Comparison of ENCODE assay signal across 16 cellular contexts in the genomic region with DNA sequence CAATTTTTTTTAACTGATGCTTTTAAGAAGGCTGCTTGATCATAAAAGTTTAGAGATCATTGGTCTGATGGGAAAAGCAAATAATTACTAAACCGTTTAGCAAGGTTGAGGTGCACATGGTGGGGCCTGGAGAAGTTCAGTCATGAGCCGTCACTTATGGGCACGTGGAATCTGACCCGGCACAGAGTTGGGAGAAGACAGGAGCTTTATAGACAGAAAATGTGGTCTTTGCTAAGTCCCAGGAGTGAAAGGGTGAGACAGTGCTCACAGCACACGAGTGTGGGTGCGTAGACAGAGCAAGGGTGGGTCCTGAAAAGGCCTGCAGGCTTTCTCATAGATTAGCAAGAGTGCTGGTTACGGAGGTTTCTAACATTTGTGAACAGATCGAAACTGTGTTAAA. TPM values are rescaled to one million over a fixed set of nuclear protein-coding genes. Genes with fewer than 3 reads are reported as not detected.
DNase-seq lines count a peak whose midpoint lies in the region; ATAC-seq and TF ChIP-seq lines count a peak whose summit lies in the region.
"Had no signal": no experiment of that assay in that cellular context is flagged by ENCODE, and none has a peak within 500 bp of the region (broad histone marks: within the 10 kb centered on the region; RNA-seq: fewer than 3 reads in every experiment).

No MANE protein-coding gene starts in this region.

- H3K4me1 ChIP-seq in mesenchymal stem cell (ENCODE audit: control insufficient read depth, insufficient read depth, low read depth, low read length) = peaks cover 8% of the 10 kb centered on the region
- H3K4me1 ChIP-seq in upper lobe of left lung = peaks cover 15 to 22% (median 16%) of the 10 kb centered on the region in 4 donors
- H3K4me1 ChIP-seq in spleen = peaks cover 13 to 24% (median 16%) of the 10 kb centered on the region in 6 donors
- H3K4me1 ChIP-seq: A549 had no signal

- intact Hi-C loops in spleen (cut with DNase I; ENCODE audit: low total_unique reads) = no loop called here

- DNase-seq in SK-N-MC (ENCODE audit: low read depth, low spot score) (no peak), mesenchymal stem cell (no peak), NCI-H1092 (lab: John Stamatoyannopoulos, UW) (no peak), upper lobe of left lung (no peak), spleen (no peak)
- DNase-seq in central memory CD8-positive, alpha-beta T cell (ENCODE audit: low spot score in 2 of 2) = no peak
- DNase-seq: AML-193; CD4-positive, CD25-positive, alpha-beta regulatory T cell; DMS53; GF-D8; HCEC 1CT; HFFc6 had no signal

- peaks cover 33% of the 10 kb centered on the region for H3K36me3 Mint-ChIP-seq in central memory CD8-positive, alpha-beta T cell (ENCODE audit: insufficient read depth)

- no peak overlapping the region for H2BK15ac ChIP-seq in mesenchymal stem cell (ENCODE audit: low read depth, poor library complexity, severe bottlenecking)

- TF ChIP-seq POLR2A in upper lobe of left lung (IDR thresholded peaks at IDR 0.05) (no peak), spleen (IDR thresholded peaks at IDR 0.05) (no peak)

- no peak overlapping the region for H3K4me2 ChIP-seq in mesenchymal stem cell (ENCODE audit: low read length, poor library complexity, severe bottlenecking)
- H3K4me2 ChIP-seq: A549, BLaER1 had no signal

- H3K27ac Mint-ChIP-seq in central memory CD8-positive, alpha-beta T cell (ENCODE audit: low read depth) = peak overlapping the region; percentile 22
- H3K27ac Mint-ChIP-seq: CD4-positive, CD25-positive, alpha-beta regulatory T cell; HFFc6 had no signal

- peaks cover 68% of the 10 kb centered on the region for H3K36me3 ChIP-seq in SK-N-MC (ENCODE audit: insufficient read depth, low read length)
- H3K36me3 ChIP-seq in mesenchymal stem cell (ENCODE audit: control insufficient read depth in 1 of 2, insufficient read depth in 2 of 2, low read depth in 1 of 2, low read length in 2 of 2) = peaks cover 35 to 69% of the 10 kb centered on the region in 2 experiments
- peaks cover 10 to 64% (median 49%) of the 10 kb centered on the region in 4 donors for H3K36me3 ChIP-seq in upper lobe of left lung
- peaks cover 4 to 99% (median 64%) of the 10 kb centered on the region in 6 donors for H3K36me3 ChIP-seq in spleen

- no peak overlapping the region for H2AK5ac ChIP-seq in mesenchymal stem cell (ENCODE audit: low read length, severe bottlenecking)

- 95% methylated on average over 8 of the region's 8 CpGs for WGBS in mesenchymal stem cell
- WGBS in upper lobe of left lung, 2 donors = 88 to 92% methylated on average over 8 of the region's 8 CpGs
- 92 to 96% (median 96%) methylated on average over 8 of the region's 8 CpGs for WGBS in spleen, 5 donors

- H2AFZ ChIP-seq in mesenchymal stem cell (ENCODE audit: low read depth, low read length) = no peak overlapping the region

- H3K4ac ChIP-seq in mesenchymal stem cell (ENCODE audit: low read depth in 1 of 2, low read length in 2 of 2) = peak overlapping the region in 1 of 2 experiments; percentile 80

- H3K9me3 ChIP-seq in SK-N-MC (ENCODE audit: low read depth, low read length) = peaks cover 5% of the 10 kb centered on the region; the same call in 1 of the 2 replicates
- no peaks in the 10 kb centered on the region for H3K9me3 ChIP-seq in mesenchymal stem cell (ENCODE audit: control insufficient read depth, low read length)
- no peaks in the 10 kb centered on the region for H3K9me3 ChIP-seq in upper lobe of left lung
- no peaks in the 10 kb centered on the region for H3K9me3 ChIP-seq in spleen
- H3K9me3 ChIP-seq: A549, BLaER1 had no signal

- H3K4me1 Mint-ChIP-seq in central memory CD8-positive, alpha-beta T cell = no peaks in the 10 kb centered on the region

- no peak for TF ChIP-seq EP300 in upper lobe of left lung (IDR thresholded peaks at IDR 0.05)

- H3K9ac ChIP-seq in SK-N-MC (ENCODE audit: insufficient read length) (peak overlapping the region; percentile 39), mesenchymal stem cell (ENCODE audit: low read length) (peak overlapping the region; percentile 67)
- H3K9ac ChIP-seq: BLaER1 had no signal

- no peak for ATAC-seq in central memory CD8-positive, alpha-beta T cell (replicated peaks; ENCODE audit: extremely low read depth, poor library complexity, severe bottlenecking)
- no peak for ATAC-seq in upper lobe of left lung (ENCODE audit: low FRiP score in 2 of 2)
- ATAC-seq: A549, HepG2 had no signal

- no peak overlapping the region for H3K14ac ChIP-seq in mesenchymal stem cell (ENCODE audit: low read length in 2 of 2)

- TF ChIP-seq CTCF in upper lobe of left lung (IDR thresholded peaks at IDR 0.05) (no peak), spleen (IDR thresholded peaks at IDR 0.05 in 8 of 11, conservative IDR thresholded peaks at IDR 0.05 in 3 of 11) (no peak)

- no peak overlapping the region for H3K4me3 ChIP-seq in SK-N-MC
- H3K4me3 ChIP-seq in mesenchymal stem cell (ENCODE audit: insufficient read depth in 1 of 2, low read depth in 1 of 2, low read length in 2 of 2) = no peak overlapping the region
- no peak overlapping the region for H3K4me3 ChIP-seq in upper lobe of left lung
- no peak overlapping the region for H3K4me3 ChIP-seq in spleen
- H3K4me3 ChIP-seq: A549, BLaER1 had no signal

- H3K27ac ChIP-seq in SK-N-MC (peak overlapping the region; percentile 52; the same call in 1 of the 2 replicates), mesenchymal stem cell (ENCODE audit: low read length, poor library complexity, severe bottlenecking) (no peak overlapping the region), upper lobe of left lung (no peak overlapping the region), spleen (no peak overlapping the region)
- H3K27ac ChIP-seq: A549, BLaER1 had no signal

- H3K18ac ChIP-seq in mesenchymal stem cell (ENCODE audit: low read depth in 1 of 2, low read length in 2 of 2) = peak overlapping the region in 1 of 2 experiments; percentile 19

- peak overlapping the region; percentile 38 to 70 for H2BK12ac ChIP-seq in mesenchymal stem cell (ENCODE audit: low read length in 2 of 2)

- H3K27me3 ChIP-seq in mesenchymal stem cell (ENCODE audit: control insufficient read depth in 1 of 2, insufficient read depth in 1 of 2, low read length in 2 of 2) = no peaks in the 10 kb centered on the region
- no peaks in the 10 kb centered on the region for H3K27me3 ChIP-seq in upper lobe of left lung
- H3K27me3 ChIP-seq in spleen (replicated peaks in 1 of 7) = no peaks in the 10 kb centered on the region
- H3K27me3 ChIP-seq: BLaER1 had no signal

- H3K23ac ChIP-seq in mesenchymal stem cell (ENCODE audit: low read length in 2 of 2) = no peak overlapping the region

- H4K8ac ChIP-seq in mesenchymal stem cell (ENCODE audit: low read length) = no peak overlapping the region

- no peak overlapping the region for H3K4me3 Mint-ChIP-seq in central memory CD8-positive, alpha-beta T cell
- H3K4me3 Mint-ChIP-seq: CD4-positive, CD25-positive, alpha-beta regulatory T cell; HFFc6 had no signal

- no peak overlapping the region for H2BK5ac ChIP-seq in mesenchymal stem cell (ENCODE audit: low read depth, low read length, poor library complexity, severe bottlenecking)

- H4K91ac ChIP-seq in mesenchymal stem cell (ENCODE audit: low read length) = no peak overlapping the region

- peaks cover 15% of the 10 kb centered on the region for H3K79me1 ChIP-seq in mesenchymal stem cell (replicated peaks; ENCODE audit: low read length, poor library complexity, severe bottlenecking)

- H2BK120ac ChIP-seq in mesenchymal stem cell (ENCODE audit: low read depth, low read length) = peak overlapping the region; percentile 76

- no peaks in the 10 kb centered on the region for H3K9me3 Mint-ChIP-seq in central memory CD8-positive, alpha-beta T cell
- H3K9me3 Mint-ChIP-seq: CD4-positive, CD25-positive, alpha-beta regulatory T cell; HFFc6 had no signal

- H3K27me3 Mint-ChIP-seq in central memory CD8-positive, alpha-beta T cell = no peaks in the 10 kb centered on the region
- H3K27me3 Mint-ChIP-seq: CD4-positive, CD25-positive, alpha-beta regulatory T cell had no signal

RNA-seq across cellular contexts. Expression of gene HTT, which starts 43.8 kb away (rescaled TPM):
- 16.8 TPM for polyA plus RNA-seq in mesenchymal stem cell (2013, experiment 1 of 2)
- polyA plus RNA-seq in mesenchymal stem cell (2013, experiment 2 of 2) = 13.9 TPM
- total RNA-seq in upper lobe of left lung = 100 to 1,000 TPM in 2 of 6 donors, 10 to 100 TPM in 4; 55.4 to 170 (median 81.5) TPM
- 100 to 1,000 TPM in 2 of 7 donors, 10 to 100 TPM in 5; 58.6 to 124 (median 92.2) TPM for total RNA-seq in spleen
- polyA plus RNA-seq in spleen = 10 to 100 TPM in 2 of 3 donors, 1 to 10 TPM in 1; 10.0 to 24.4 (median 14.7) TPM

RNA-seq across cellular contexts. Expression of gene HTT-AS, which starts 43.9 kb away (rescaled TPM):
- polyA plus RNA-seq in mesenchymal stem cell (2013, experiment 1 of 2) = not detected
- not detected for polyA plus RNA-seq in mesenchymal stem cell (2013, experiment 2 of 2)
- total RNA-seq in upper lobe of left lung (not detected), spleen (not detected)
- not detected for polyA plus RNA-seq in spleen
- total RNA-seq: CD4-positive, CD25-positive, alpha-beta regulatory T cell; H1; HepG2; HFFc6 had no signal
- polyA plus RNA-seq: A549; CD4-positive, CD25-positive, alpha-beta regulatory T cell; H1; HepG2 had no signal
